In the genomic region with DNA sequence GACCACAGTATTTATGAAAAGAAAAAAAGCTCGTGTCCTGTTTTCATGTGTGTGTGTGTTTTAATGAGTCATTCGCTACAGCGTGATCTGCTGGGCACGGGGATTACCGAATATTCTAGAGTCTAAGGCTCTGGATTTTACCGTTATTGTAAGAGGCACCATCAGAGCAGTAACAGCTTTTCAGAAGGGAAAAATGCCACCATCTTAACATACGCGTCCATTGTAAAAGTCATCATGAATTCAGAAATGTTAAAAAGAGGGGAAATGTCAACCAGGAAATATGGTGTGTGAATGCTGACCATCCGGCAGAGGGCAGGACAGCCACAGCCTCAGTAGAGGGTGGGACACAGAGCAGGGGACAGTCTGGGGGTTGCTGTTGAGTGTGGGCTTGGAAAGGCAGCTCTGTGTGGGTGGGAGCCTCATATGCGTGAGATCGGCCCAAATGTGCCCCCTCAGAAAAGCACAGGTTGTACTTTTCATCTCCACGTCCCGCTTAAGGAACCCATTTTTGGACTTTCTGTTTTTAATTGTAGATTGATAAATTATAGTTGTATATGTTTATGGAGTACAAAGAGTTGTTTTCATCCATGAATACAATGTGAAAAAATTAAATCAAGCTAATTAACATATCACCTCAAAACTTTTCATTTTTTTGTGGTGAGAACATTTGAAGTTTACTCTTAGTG, we compare ENCODE assay signal across 10 cellular contexts.
DNase-seq lines count a peak whose midpoint lies in the region; ATAC-seq and TF ChIP-seq lines count a peak whose summit lies in the region.
"Had no signal": no experiment of that assay in that cellular context is flagged by ENCODE, and none has a peak within 500 bp of the region (broad histone marks: within the 10 kb centered on the region; RNA-seq: fewer than 3 reads in every experiment).

No MANE protein-coding gene starts in this region.

- H3K4me3 ChIP-seq in tibial nerve, result peak overlapping the region in 1 of 4 donors; percentile 10
- H3K4me3 ChIP-seq: BLaER1 treated with 17β-estradiol and CSF1 and Interleukin-3, amounts not matched to agents 10 nM and 100 nM; sigmoid colon had no signal

- CTCF ChIA-PET in RWPE1 (lab: Yijun Ruan, JAX), result interaction anchor here (0.6 to 1.9 kb wide), 8 partner anchors 8 to 336 kb away, joined by 3 to 9 read pairs (median 4); no protein-coding TSS in a partner anchor

- TF ChIP-seq CTCF in RWPE1 (conservative IDR thresholded peaks at IDR 0.05; ENCODE audit: low read depth), result peak; percentile 70
- TF ChIP-seq CTCF in tibial nerve (IDR thresholded peaks at IDR 0.05), result peak; percentile 45 to 72 (median 63)

- no peak for TF ChIP-seq EP300 in tibial nerve (IDR thresholded peaks at IDR 0.05)

- H3K27me3 ChIP-seq in tibial nerve, result no peaks in the 10 kb centered on the region
- H3K27me3 ChIP-seq: BLaER1 treated with 17β-estradiol and CSF1 and Interleukin-3, amounts not matched to agents 10 nM and 100 nM; sigmoid colon had no signal

- DNase-seq in NCI-H524 (lab: John Stamatoyannopoulos, UW) (peak; percentile 25 to 31), NCI-H524 treated with DMSO at 0.1 percent for 48 hours (lab: John Stamatoyannopoulos, UW) (no peak), RWPE1 (ENCODE audit: low spot score) (peak; percentile 49), glomerular visceral epithelial cell (ENCODE audit: extremely low spot score) (peak; percentile 47), tibial nerve (ENCODE audit: low spot score in 2 of 2) (no peak)
- DNase-seq in activated effector memory CD4-positive, alpha-beta T cell treated with Interleukin-2 at 50 U/mL for 16 hours, result no peak
- DNase-seq: sigmoid colon had no signal

- no peaks in the 10 kb centered on the region for H3K36me3 ChIP-seq in tibial nerve
- H3K36me3 ChIP-seq: BLaER1 treated with 17β-estradiol and CSF1 and Interleukin-3, amounts not matched to agents 10 nM and 100 nM; sigmoid colon had no signal

- POLR2A ChIA-PET in RWPE1 (lab: Yijun Ruan, JAX; ENCODE audit: low non-redundant PET), result no interaction called here

- no peak for ATAC-seq in HG03280 (IDR thresholded peaks at IDR 0.05; ENCODE audit: unreplicated experiment)
- ATAC-seq in HG02623 (IDR thresholded peaks at IDR 0.05; ENCODE audit: unreplicated experiment), result no peak

- peaks cover 0 to 6% (median 0%) of the 10 kb centered on the region in 4 donors for H3K9me3 ChIP-seq in tibial nerve
- H3K9me3 ChIP-seq: sigmoid colon had no signal

- H3K4me1 ChIP-seq in tibial nerve, result peaks cover 0 to 16% (median 0%) of the 10 kb centered on the region in 4 donors
- H3K4me1 ChIP-seq: BLaER1 treated with 17β-estradiol and CSF1 and Interleukin-3, amounts not matched to agents 10 nM and 100 nM had no signal

- H3K27ac ChIP-seq in RWPE1 (no peak overlapping the region), tibial nerve (peak overlapping the region in 2 of 4 donors; percentile 22 to 58)
- H3K27ac ChIP-seq: BLaER1 treated with 17β-estradiol and CSF1 and Interleukin-3, amounts not matched to agents 10 nM and 100 nM; sigmoid colon had no signal

- 32 to 47% methylated on average over 13 of the region's 13 CpGs for WGBS in tibial nerve, 2 donors

- no peak for TF ChIP-seq POLR2A in tibial nerve (IDR thresholded peaks at IDR 0.05)

Comparison
In these comparisons a context has a peak if more than half of its experiments do, and no peak if none do; other contexts are left out.
1. DNase-seq: peak in NCI-H524 (2 of 2), RWPE1 (single experiment) and glomerular visceral epithelial cell (single experiment); none in NCI-H524 treated with DMSO at 0.1 percent for 48 hours (single experiment), tibial nerve (0 of 2) and activated effector memory CD4-positive, alpha-beta T cell treated with Interleukin-2 at 50 U/mL for 16 hours (single experiment).